9 cellular contexts compared by ENCODE assay signal in the genomic region with DNA sequence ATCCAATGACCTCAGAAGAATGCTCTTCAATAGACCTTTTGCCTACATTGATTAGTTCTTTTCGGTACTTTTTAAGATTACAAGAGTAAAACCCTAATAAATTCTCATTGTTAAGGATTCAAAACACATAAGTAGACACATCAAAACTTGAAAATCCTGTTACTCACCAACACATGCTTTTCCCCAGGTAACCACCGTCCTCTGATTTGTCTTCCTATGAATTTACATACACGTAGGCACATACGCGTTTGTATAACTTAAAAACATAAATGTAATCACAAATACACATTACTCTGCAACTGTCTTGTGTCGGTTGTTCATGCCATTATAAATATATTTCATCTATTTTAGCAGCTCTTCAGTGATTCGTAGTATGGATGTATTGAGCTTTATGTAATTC. TPM values are rescaled to one million over a fixed set of nuclear protein-coding genes. Genes with fewer than 3 reads are reported as not detected.
DNase-seq lines count a peak whose midpoint lies in the region; ATAC-seq and TF ChIP-seq lines count a peak whose summit lies in the region.
"Had no signal": no experiment of that assay in that cellular context is flagged by ENCODE, and none has a peak within 500 bp of the region (broad histone marks: within the 10 kb centered on the region; RNA-seq: fewer than 3 reads in every experiment).

No MANE protein-coding gene starts in this region.

- peaks cover 22 to 32% of the 10 kb centered on the region in 2 donors for H3K4me1 ChIP-seq in thoracic aorta (ENCODE audit: control insufficient read depth in 1 of 2, low read depth in 2 of 2)

- H3K27ac ChIP-seq in thoracic aorta = peak overlapping the region in 1 of 2 donors; percentile 94

- H3K9me3 Mint-ChIP-seq in activated T-cell treated with anti-CD3 and anti-CD28 coated beads, Interleukin-2, amount 50 U/mL, for 4 hours = no peaks in the 10 kb centered on the region
- H3K9me3 Mint-ChIP-seq in activated T-helper 1 cell treated with anti-CD3 and anti-CD28 coated beads, Interleukin-12 subunit alpha, Interleukin-12 subunit beta, Interleukin-2, Interleukin-4 antibody, amounts not matched to agents 30 ng/mL and 10 ng/mL and 1 ng/mL, durations not matched to agents 14 hours and 24 hours and 36 hours = peaks cover 5% of the 10 kb centered on the region

- intact Hi-C loops in activated T-helper 1 cell treated with anti-CD3 and anti-CD28 coated beads, Interleukin-12 subunit alpha, Interleukin-12 subunit beta, Interleukin-2, Interleukin-4 antibody, amounts not matched to agents 30 ng/mL and 10 ng/mL and 1 ng/mL, durations not matched to agents 14 hours and 24 hours and 36 hours (cut with micrococcal nuclease) = loop anchor here (1.0 to 10.0 kb wide), 17 partner anchors 22 to 1988 kb away; a partner anchor contains a TSS

- no peaks in the 10 kb centered on the region for H3K36me3 Mint-ChIP-seq in activated T-cell treated with anti-CD3 and anti-CD28 coated beads, Interleukin-2, amount 50 U/mL, for 4 hours (ENCODE audit: insufficient read depth)
- peaks cover 5% of the 10 kb centered on the region for H3K36me3 Mint-ChIP-seq in activated T-helper 1 cell treated with anti-CD3 and anti-CD28 coated beads, Interleukin-12 subunit alpha, Interleukin-12 subunit beta, Interleukin-2, Interleukin-4 antibody, amounts not matched to agents 30 ng/mL and 10 ng/mL and 1 ng/mL, durations not matched to agents 14 hours and 24 hours and 36 hours (ENCODE audit: low read depth)

- H3K36me3 ChIP-seq in thoracic aorta = no peaks in the 10 kb centered on the region

- no peaks in the 10 kb centered on the region for H3K27me3 ChIP-seq in thoracic aorta (replicated peaks; ENCODE audit: insufficient read depth)

- no peak for ATAC-seq in activated T-cell treated with anti-CD3 and anti-CD28 coated beads, Interleukin-2, amount 50 U/mL, for 4 hours
- ATAC-seq in thoracic aorta (ENCODE audit: insufficient number of reproducible peaks, low FRiP score, low read depth) = no peak

- no peaks in the 10 kb centered on the region for H3K9me3 ChIP-seq in thoracic aorta

- no peak overlapping the region for H3K27ac Mint-ChIP-seq in activated T-helper 1 cell treated with anti-CD3 and anti-CD28 coated beads, Interleukin-12 subunit alpha, Interleukin-12 subunit beta, Interleukin-2, Interleukin-4 antibody, amounts not matched to agents 30 ng/mL and 10 ng/mL and 1 ng/mL, durations not matched to agents 14 hours and 24 hours and 36 hours

- H3K4me1 Mint-ChIP-seq in activated T-cell treated with anti-CD3 and anti-CD28 coated beads, Interleukin-2, amount 50 U/mL, for 4 hours (ENCODE audit: low read depth) = peaks cover 25% of the 10 kb centered on the region
- H3K4me1 Mint-ChIP-seq in activated T-helper 1 cell treated with anti-CD3 and anti-CD28 coated beads, Interleukin-12 subunit alpha, Interleukin-12 subunit beta, Interleukin-2, Interleukin-4 antibody, amounts not matched to agents 30 ng/mL and 10 ng/mL and 1 ng/mL, durations not matched to agents 14 hours and 24 hours and 36 hours (ENCODE audit: low read depth) = peaks cover 33% of the 10 kb centered on the region

- peak overlapping the region; percentile 91 for H3K4me3 ChIP-seq in thoracic aorta

- H3K27me3 Mint-ChIP-seq in activated T-cell treated with anti-CD3 and anti-CD28 coated beads, Interleukin-2, amount 50 U/mL, for 4 hours (ENCODE audit: low read depth) = peaks cover 23% of the 10 kb centered on the region
- peaks cover 29% of the 10 kb centered on the region for H3K27me3 Mint-ChIP-seq in activated T-helper 1 cell treated with anti-CD3 and anti-CD28 coated beads, Interleukin-12 subunit alpha, Interleukin-12 subunit beta, Interleukin-2, Interleukin-4 antibody, amounts not matched to agents 30 ng/mL and 10 ng/mL and 1 ng/mL, durations not matched to agents 14 hours and 24 hours and 36 hours (ENCODE audit: insufficient read depth)

- TF ChIP-seq CTCF in thoracic aorta (IDR thresholded peaks at IDR 0.05) = no peak

- H3K4me3 Mint-ChIP-seq in activated T-cell treated with anti-CD3 and anti-CD28 coated beads, Interleukin-2, amount 50 U/mL, for 4 hours = peak overlapping the region; percentile 94
- peak overlapping the region; percentile 95 for H3K4me3 Mint-ChIP-seq in activated T-helper 1 cell treated with anti-CD3 and anti-CD28 coated beads, Interleukin-12 subunit alpha, Interleukin-12 subunit beta, Interleukin-2, Interleukin-4 antibody, amounts not matched to agents 30 ng/mL and 10 ng/mL and 1 ng/mL, durations not matched to agents 14 hours and 24 hours and 36 hours

- no peak for DNase-seq in activated T-cell treated with anti-CD3 and anti-CD28 coated beads, Interleukin-2, amount 50 U/mL, for 4 hours
- DNase-seq in activated T-cell treated with anti-CD3 and anti-CD28 coated beads, Interleukin-2, amount 50 U/mL, for 48 hours = no peak
- no peak for DNase-seq in activated T-helper 1 cell treated with anti-CD3 and anti-CD28 coated beads, Interleukin-12 subunit alpha, Interleukin-12 subunit beta, Interleukin-2, Interleukin-4 antibody, amounts not matched to agents 30 ng/mL and 10 ng/mL and 1 ng/mL, durations not matched to agents 14 hours and 24 hours and 36 hours (ENCODE audit: low spot score)
- DNase-seq in kidney tubule cell (ENCODE audit: low spot score) (peak; percentile 15), thoracic aorta (ENCODE audit: low spot score) (no peak), RPMI8226 (no peak), medulla oblongata (ENCODE audit: extremely low spot score) (no peak)
- no peak for DNase-seq in activated CD4-positive, CD25-positive, alpha-beta regulatory T cell treated with anti-CD3 and anti-CD28 coated beads, Interleukin-2, amount 50 U/mL, for 72 hours
- DNase-seq: NCI-H1436 treated with DMSO at 0.1 percent for 48 hours had no signal

RNA-seq across cellular contexts. Expression of a gene that starts 0.9 kb away (rescaled TPM):
- 10 to 100 TPM; 21.2 to 25.7 (median 22.7) TPM for total RNA-seq in activated T-cell treated with anti-CD3 and anti-CD28 coated beads, Interleukin-2, amount 50 U/mL, for 4 hours
- total RNA-seq in activated T-helper 1 cell treated with anti-CD3 and anti-CD28 coated beads, Interleukin-12 subunit alpha, Interleukin-12 subunit beta, Interleukin-2, Interleukin-4 antibody, amounts not matched to agents 30 ng/mL and 10 ng/mL and 1 ng/mL, durations not matched to agents 14 hours and 24 hours and 36 hours = 34.5 and 36.3 TPM in 2 replicates
- total RNA-seq in thoracic aorta = 10 to 100 TPM; 68.0 to 84.5 TPM

RNA-seq across cellular contexts. Expression of a gene that starts 22.4 kb away (rescaled TPM):
- under 1 TPM; 0.29 to 0.81 (median 0.35) TPM for total RNA-seq in activated T-cell treated with anti-CD3 and anti-CD28 coated beads, Interleukin-2, amount 50 U/mL, for 4 hours
- 1.1 and 1.5 TPM in 2 replicates for total RNA-seq in activated T-helper 1 cell treated with anti-CD3 and anti-CD28 coated beads, Interleukin-12 subunit alpha, Interleukin-12 subunit beta, Interleukin-2, Interleukin-4 antibody, amounts not matched to agents 30 ng/mL and 10 ng/mL and 1 ng/mL, durations not matched to agents 14 hours and 24 hours and 36 hours
- total RNA-seq in thoracic aorta = 10 to 100 TPM; 16.5 to 21.1 TPM
